1 cellular context compared by ENCODE assay signal in the genomic region with DNA sequence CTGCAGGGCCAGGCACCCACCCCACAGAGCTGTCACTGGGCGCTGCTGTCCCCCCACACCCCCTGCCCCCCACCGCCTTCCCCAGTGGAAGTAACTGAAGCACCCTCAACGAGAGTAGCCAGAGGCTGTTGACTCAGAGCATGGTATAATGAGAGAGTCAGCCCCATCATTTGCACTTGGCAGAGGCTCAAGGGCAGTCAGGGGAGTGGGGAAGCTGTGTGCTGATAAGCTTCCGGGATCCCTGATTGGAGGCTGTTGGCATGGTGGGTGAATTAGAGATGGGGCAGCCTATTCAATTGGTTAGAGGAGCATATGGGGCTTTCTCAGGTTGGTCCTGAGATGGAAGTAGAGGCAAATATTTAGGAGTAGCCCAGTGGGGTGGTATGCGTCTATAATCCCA.
TF ChIP-seq lines count a peak whose summit lies in the region.

No MANE protein-coding gene starts in this region.

TF ChIP-seq in HEK293, 187 proteins besides CTCF, POLR2A, EP300 and RAD21 (continued from another document and continues in another):
- TF ChIP-seq, protein P1, sequence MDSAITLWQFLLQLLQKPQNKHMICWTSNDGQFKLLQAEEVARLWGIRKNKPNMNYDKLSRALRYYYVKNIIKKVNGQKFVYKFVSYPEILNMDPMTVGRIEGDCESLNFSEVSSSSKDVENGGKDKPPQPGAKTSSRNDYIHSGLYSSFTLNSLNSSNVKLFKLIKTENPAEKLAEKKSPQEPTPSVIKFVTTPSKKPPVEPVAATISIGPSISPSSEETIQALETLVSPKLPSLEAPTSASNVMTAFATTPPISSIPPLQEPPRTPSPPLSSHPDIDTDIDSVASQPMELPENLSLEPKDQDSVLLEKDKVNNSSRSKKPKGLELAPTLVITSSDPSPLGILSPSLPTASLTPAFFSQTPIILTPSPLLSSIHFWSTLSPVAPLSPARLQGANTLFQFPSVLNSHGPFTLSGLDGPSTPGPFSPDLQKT (IDR thresholded peaks at IDR 0.05; ENCODE audit: borderline replicate concordance, low read depth, low read length): no peak
- TF ChIP-seq, protein P2, sequence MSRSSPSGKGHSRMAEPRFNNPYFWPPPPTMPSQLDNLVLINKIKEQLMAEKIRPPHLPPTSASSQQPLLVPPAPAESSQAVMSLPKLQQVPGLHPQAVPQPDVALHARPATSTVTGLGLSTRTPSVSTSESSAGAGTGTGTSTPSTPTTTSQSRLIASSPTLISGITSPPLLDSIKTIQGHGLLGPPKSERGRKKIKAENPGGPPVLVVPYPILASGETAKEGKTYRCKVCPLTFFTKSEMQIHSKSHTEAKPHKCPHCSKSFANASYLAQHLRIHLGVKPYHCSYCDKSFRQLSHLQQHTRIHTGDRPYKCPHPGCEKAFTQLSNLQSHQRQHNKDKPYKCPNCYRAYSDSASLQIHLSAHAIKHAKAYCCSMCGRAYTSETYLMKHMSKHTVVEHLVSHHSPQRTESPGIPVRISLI (tag by site-specific recombination; IDR thresholded peaks at IDR 0.05): no peak
- TF ChIP-seq ZNF48 (tag by site-specific recombination; IDR thresholded peaks at IDR 0.05) (no peak), ZBTB17 (tag by site-specific recombination; IDR thresholded peaks at IDR 0.05) (peak; percentile 22; the same call in 1 of the 2 replicates), ZNF423 (tag by site-specific recombination; IDR thresholded peaks at IDR 0.05) (no peak), ZNF19 (tag by site-specific recombination; IDR thresholded peaks at IDR 0.05; ENCODE audit: low read depth) (no peak), YY2 (tag by site-specific recombination; IDR thresholded peaks at IDR 0.05) (no peak), ZNF239 (tag by site-specific recombination; IDR thresholded peaks at IDR 0.05) (no peak), ZNF2 (tag by site-specific recombination; IDR thresholded peaks at IDR 0.05) (0 out of 2 replicates have a peak, but pooled peaks have one; percentile 44), ZNF114 (tag by site-specific recombination; IDR thresholded peaks at IDR 0.05) (no peak), ZXDB (tag by site-specific recombination; IDR thresholded peaks at IDR 0.05) (no peak), ZNF404 (tag by site-specific recombination; IDR thresholded peaks at IDR 0.05) (no peak), ZNF555 (tag by site-specific recombination; conservative IDR thresholded peaks at IDR 0.05) (no peak), ZNF426 (tag by site-specific recombination; IDR thresholded peaks at IDR 0.05) (no peak), ZNF311 (tag by site-specific recombination; IDR thresholded peaks at IDR 0.05; ENCODE audit: borderline replicate concordance) (no peak), MZF1 (tag by site-specific recombination; IDR thresholded peaks at IDR 0.05; ENCODE audit: borderline replicate concordance) (peak; percentile 89), ZNF24 (tag by site-specific recombination; IDR thresholded peaks at IDR 0.05) (no peak), ZNF112 (tag by site-specific recombination; IDR thresholded peaks at IDR 0.05) (no peak), FEZF1 (tag by site-specific recombination; IDR thresholded peaks at IDR 0.05) (no peak; the same call in 1 of the 2 replicates), ZNF560 (tag by site-specific recombination; IDR thresholded peaks at IDR 0.05; ENCODE audit: borderline replicate concordance) (no peak), ZNF585B (tag by site-specific recombination; IDR thresholded peaks at IDR 0.05) (no peak), ZNF473 (tag by site-specific recombination; IDR thresholded peaks at IDR 0.05) (no peak), ZNF175 (tag by site-specific recombination; IDR thresholded peaks at IDR 0.05) (no peak), ZNF791 (tag by site-specific recombination; IDR thresholded peaks at IDR 0.05) (no peak), ZNF514 (tag by site-specific recombination; IDR thresholded peaks at IDR 0.05) (no peak), ZBTB7A (tag by site-specific recombination; IDR thresholded peaks at IDR 0.05; ENCODE audit: low read depth) (no peak), SCRT1 (tag by site-specific recombination; IDR thresholded peaks at IDR 0.05; ENCODE audit: borderline replicate concordance) (no peak), ZNF214 (tag by site-specific recombination; IDR thresholded peaks at IDR 0.05; ENCODE audit: borderline replicate concordance) (no peak), BCL11B (tag by site-specific recombination; IDR thresholded peaks at IDR 0.05; ENCODE audit: low read depth) (no peak), ZNF660 (tag by site-specific recombination; IDR thresholded peaks at IDR 0.05) (peak; percentile 22; the same call in 1 of the 2 replicates), GLIS1 (tag by site-specific recombination; IDR thresholded peaks at IDR 0.05) (peak; percentile 61; the same call in 1 of the 2 replicates), ZNF843 (tag by site-specific recombination; IDR thresholded peaks at IDR 0.05) (0 out of 2 replicates have a peak, but pooled peaks have one; percentile 34), SP2 (tag by site-specific recombination; IDR thresholded peaks at IDR 0.05) (peak; percentile 41; the same call in 1 of the 2 replicates)
- TF ChIP-seq, protein P3, sequence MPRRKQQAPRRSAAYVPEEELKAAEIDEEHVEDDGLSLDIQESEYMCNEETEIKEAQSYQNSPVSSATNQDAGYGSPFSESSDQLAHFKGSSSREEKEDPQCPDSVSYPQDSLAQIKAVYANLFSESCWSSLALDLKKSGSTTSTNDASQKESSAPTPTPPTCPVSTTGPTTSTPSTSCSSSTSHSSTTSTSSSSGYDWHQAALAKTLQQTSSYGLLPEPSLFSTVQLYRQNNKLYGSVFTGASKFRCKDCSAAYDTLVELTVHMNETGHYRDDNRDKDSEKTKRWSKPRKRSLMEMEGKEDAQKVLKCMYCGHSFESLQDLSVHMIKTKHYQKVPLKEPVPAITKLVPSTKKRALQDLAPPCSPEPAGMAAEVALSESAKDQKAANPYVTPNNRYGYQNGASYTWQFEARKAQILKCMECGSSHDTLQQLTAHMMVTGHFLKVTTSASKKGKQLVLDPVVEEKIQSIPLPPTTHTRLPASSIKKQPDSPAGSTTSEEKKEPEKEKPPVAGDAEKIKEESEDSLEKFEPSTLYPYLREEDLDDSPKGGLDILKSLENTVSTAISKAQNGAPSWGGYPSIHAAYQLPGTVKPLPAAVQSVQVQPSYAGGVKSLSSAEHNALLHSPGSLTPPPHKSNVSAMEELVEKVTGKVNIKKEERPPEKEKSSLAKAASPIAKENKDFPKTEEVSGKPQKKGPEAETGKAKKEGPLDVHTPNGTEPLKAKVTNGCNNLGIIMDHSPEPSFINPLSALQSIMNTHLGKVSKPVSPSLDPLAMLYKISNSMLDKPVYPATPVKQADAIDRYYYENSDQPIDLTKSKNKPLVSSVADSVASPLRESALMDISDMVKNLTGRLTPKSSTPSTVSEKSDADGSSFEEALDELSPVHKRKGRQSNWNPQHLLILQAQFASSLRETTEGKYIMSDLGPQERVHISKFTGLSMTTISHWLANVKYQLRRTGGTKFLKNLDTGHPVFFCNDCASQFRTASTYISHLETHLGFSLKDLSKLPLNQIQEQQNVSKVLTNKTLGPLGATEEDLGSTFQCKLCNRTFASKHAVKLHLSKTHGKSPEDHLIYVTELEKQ (tag by site-specific recombination; IDR thresholded peaks at IDR 0.05; ENCODE audit: borderline replicate concordance): no peak
- TF ChIP-seq, protein P4, sequence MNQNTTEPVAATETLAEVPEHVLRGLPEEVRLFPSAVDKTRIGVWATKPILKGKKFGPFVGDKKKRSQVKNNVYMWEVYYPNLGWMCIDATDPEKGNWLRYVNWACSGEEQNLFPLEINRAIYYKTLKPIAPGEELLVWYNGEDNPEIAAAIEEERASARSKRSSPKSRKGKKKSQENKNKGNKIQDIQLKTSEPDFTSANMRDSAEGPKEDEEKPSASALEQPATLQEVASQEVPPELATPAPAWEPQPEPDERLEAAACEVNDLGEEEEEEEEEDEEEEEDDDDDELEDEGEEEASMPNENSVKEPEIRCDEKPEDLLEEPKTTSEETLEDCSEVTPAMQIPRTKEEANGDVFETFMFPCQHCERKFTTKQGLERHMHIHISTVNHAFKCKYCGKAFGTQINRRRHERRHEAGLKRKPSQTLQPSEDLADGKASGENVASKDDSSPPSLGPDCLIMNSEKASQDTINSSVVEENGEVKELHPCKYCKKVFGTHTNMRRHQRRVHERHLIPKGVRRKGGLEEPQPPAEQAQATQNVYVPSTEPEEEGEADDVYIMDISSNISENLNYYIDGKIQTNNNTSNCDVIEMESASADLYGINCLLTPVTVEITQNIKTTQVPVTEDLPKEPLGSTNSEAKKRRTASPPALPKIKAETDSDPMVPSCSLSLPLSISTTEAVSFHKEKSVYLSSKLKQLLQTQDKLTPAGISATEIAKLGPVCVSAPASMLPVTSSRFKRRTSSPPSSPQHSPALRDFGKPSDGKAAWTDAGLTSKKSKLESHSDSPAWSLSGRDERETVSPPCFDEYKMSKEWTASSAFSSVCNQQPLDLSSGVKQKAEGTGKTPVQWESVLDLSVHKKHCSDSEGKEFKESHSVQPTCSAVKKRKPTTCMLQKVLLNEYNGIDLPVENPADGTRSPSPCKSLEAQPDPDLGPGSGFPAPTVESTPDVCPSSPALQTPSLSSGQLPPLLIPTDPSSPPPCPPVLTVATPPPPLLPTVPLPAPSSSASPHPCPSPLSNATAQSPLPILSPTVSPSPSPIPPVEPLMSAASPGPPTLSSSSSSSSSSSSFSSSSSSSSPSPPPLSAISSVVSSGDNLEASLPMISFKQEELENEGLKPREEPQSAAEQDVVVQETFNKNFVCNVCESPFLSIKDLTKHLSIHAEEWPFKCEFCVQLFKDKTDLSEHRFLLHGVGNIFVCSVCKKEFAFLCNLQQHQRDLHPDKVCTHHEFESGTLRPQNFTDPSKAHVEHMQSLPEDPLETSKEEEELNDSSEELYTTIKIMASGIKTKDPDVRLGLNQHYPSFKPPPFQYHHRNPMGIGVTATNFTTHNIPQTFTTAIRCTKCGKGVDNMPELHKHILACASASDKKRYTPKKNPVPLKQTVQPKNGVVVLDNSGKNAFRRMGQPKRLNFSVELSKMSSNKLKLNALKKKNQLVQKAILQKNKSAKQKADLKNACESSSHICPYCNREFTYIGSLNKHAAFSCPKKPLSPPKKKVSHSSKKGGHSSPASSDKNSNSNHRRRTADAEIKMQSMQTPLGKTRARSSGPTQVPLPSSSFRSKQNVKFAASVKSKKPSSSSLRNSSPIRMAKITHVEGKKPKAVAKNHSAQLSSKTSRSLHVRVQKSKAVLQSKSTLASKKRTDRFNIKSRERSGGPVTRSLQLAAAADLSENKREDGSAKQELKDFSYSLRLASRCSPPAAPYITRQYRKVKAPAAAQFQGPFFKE (tag by site-specific recombination; IDR thresholded peaks at IDR 0.05; ENCODE audit: borderline replicate concordance): no peak
- TF ChIP-seq, protein P5, sequence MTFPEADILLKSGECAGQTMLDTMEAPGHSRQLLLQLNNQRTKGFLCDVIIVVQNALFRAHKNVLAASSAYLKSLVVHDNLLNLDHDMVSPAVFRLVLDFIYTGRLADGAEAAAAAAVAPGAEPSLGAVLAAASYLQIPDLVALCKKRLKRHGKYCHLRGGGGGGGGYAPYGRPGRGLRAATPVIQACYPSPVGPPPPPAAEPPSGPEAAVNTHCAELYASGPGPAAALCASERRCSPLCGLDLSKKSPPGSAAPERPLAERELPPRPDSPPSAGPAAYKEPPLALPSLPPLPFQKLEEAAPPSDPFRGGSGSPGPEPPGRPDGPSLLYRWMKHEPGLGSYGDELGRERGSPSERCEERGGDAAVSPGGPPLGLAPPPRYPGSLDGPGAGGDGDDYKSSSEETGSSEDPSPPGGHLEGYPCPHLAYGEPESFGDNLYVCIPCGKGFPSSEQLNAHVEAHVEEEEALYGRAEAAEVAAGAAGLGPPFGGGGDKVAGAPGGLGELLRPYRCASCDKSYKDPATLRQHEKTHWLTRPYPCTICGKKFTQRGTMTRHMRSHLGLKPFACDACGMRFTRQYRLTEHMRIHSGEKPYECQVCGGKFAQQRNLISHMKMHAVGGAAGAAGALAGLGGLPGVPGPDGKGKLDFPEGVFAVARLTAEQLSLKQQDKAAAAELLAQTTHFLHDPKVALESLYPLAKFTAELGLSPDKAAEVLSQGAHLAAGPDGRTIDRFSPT (tag by site-specific recombination; IDR thresholded peaks at IDR 0.05): no peak
- TF ChIP-seq, protein P6, sequence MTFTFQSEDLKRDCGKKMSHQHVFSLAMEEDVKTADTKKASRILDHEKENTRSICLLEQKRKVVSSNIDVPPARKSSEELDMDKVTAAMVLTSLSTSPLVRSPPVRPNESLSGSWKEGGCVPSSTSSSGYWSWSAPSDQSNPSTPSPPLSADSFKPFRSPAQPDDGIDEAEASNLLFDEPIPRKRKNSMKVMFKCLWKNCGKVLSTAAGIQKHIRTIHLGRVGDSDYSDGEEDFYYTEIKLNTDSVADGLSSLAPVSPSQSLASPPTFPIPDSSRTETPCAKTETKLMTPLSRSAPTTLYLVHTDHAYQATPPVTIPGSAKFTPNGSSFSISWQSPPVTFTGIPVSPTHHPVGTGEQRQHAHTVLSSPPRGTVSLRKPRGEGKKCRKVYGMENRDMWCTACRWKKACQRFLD (tag by site-specific recombination; IDR thresholded peaks at IDR 0.05): no peak
- TF ChIP-seq, protein P7, sequence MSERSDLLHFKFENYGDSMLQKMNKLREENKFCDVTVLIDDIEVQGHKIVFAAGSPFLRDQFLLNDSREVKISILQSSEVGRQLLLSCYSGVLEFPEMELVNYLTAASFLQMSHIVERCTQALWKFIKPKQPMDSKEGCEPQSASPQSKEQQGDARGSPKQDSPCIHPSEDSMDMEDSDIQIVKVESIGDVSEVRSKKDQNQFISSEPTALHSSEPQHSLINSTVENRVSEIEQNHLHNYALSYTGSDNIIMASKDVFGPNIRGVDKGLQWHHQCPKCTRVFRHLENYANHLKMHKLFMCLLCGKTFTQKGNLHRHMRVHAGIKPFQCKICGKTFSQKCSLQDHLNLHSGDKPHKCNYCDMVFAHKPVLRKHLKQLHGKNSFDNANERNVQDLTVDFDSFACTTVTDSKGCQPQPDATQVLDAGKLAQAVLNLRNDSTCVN (tag by site-specific recombination; optimal IDR thresholded peaks at IDR 0.05): no peak
- TF ChIP-seq, protein P8, sequence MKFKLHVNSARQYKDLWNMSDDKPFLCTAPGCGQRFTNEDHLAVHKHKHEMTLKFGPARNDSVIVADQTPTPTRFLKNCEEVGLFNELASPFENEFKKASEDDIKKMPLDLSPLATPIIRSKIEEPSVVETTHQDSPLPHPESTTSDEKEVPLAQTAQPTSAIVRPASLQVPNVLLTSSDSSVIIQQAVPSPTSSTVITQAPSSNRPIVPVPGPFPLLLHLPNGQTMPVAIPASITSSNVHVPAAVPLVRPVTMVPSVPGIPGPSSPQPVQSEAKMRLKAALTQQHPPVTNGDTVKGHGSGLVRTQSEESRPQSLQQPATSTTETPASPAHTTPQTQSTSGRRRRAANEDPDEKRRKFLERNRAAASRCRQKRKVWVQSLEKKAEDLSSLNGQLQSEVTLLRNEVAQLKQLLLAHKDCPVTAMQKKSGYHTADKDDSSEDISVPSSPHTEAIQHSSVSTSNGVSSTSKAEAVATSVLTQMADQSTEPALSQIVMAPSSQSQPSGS (tag by site-specific recombination; IDR thresholded peaks at IDR 0.05; ENCODE audit: low read depth): no peak
